Comparison of ENCODE assay signal across 1 cellular context in the genomic region with DNA sequence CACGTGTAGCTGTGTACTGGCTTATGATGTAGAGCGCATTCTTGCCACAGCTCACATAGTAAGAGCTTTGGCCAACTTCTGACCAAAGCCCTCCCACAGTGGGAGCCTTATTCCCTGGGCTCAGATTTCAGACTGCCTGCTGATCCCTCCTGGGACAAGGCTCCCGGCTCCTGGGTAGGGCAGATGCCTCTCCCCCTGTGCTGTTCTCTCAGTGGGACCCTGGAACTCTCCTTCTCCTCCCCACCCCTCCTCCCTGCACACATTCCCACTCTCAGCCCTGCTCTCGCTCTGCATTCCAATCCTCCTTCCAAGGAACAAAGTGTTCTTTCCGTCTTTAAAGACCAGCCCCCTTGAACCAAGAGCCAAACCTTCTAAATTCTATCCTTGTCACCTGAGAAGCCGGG.
TF ChIP-seq lines count a peak whose summit lies in the region.

No MANE protein-coding gene starts in this region.

TF ChIP-seq in HEK293, 187 proteins besides CTCF, POLR2A, EP300 and RAD21 (continued from another document):
- TF ChIP-seq, protein P1, sequence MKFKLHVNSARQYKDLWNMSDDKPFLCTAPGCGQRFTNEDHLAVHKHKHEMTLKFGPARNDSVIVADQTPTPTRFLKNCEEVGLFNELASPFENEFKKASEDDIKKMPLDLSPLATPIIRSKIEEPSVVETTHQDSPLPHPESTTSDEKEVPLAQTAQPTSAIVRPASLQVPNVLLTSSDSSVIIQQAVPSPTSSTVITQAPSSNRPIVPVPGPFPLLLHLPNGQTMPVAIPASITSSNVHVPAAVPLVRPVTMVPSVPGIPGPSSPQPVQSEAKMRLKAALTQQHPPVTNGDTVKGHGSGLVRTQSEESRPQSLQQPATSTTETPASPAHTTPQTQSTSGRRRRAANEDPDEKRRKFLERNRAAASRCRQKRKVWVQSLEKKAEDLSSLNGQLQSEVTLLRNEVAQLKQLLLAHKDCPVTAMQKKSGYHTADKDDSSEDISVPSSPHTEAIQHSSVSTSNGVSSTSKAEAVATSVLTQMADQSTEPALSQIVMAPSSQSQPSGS (tag by site-specific recombination; IDR thresholded peaks at IDR 0.05; ENCODE audit: low read depth): no peak
- TF ChIP-seq ZNF530 (tag by site-specific recombination; IDR thresholded peaks at IDR 0.05; ENCODE audit: low read depth) (no peak), MYNN (tag by site-specific recombination; IDR thresholded peaks at IDR 0.05; ENCODE audit: borderline replicate concordance) (no peak), ZIC2 (tag by site-specific recombination; IDR thresholded peaks at IDR 0.05) (peak; percentile 76), ZNF433 (tag by site-specific recombination; IDR thresholded peaks at IDR 0.05; ENCODE audit: low read depth) (no peak), ZNF677 (tag by site-specific recombination; IDR thresholded peaks at IDR 0.05) (no peak), ZNF473 (tag by site-specific recombination; IDR thresholded peaks at IDR 0.05) (no peak)
- TF ChIP-seq, protein P2, sequence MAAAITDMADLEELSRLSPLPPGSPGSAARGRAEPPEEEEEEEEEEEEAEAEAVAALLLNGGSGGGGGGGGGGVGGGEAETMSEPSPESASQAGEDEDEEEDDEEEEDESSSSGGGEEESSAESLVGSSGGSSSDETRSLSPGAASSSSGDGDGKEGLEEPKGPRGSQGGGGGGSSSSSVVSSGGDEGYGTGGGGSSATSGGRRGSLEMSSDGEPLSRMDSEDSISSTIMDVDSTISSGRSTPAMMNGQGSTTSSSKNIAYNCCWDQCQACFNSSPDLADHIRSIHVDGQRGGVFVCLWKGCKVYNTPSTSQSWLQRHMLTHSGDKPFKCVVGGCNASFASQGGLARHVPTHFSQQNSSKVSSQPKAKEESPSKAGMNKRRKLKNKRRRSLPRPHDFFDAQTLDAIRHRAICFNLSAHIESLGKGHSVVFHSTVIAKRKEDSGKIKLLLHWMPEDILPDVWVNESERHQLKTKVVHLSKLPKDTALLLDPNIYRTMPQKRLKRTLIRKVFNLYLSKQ (tag by site-specific recombination; IDR thresholded peaks at IDR 0.05; ENCODE audit: borderline replicate concordance): no peak
